ENCODE assay signal across 1 cellular context in genomic region chr1:112995021-112995420, GRCh38.
A peak's percentile ranks its signal among the peaks of the same experiment; 100 is the strongest.
TF ChIP-seq lines count a peak whose summit lies in the region.
"Not testable (repeated sequence)": the region's sequence is repeated elsewhere in the genome, so short reads cannot be mapped to it uniquely, and the experiment has no call there.

No MANE protein-coding gene starts in this region.

TF ChIP-seq in K562, 482 proteins besides CTCF, POLR2A, EP300 and RAD21 (continued from another document):
- TF ChIP-seq CEBPG (CRISPR knock-in tag; IDR thresholded peaks at IDR 0.05) (peak; percentile 62), CEBPG (tag; conservative IDR thresholded peaks at IDR 0.05 in 1 of 2, IDR thresholded peaks at IDR 0.05 in 1 of 2) (peak; percentile 40 to 82; a peak in 2 of 4 replicates), CEBPB (tag; IDR thresholded peaks at IDR 0.05) (peak; percentile 43; the same call in 1 of the 2 replicates), NR2C1 (tag; IDR thresholded peaks at IDR 0.05) (0 out of 2 replicates have a peak, but pooled peaks have one; percentile 27)
- TF ChIP-seq NR2C1 (IDR thresholded peaks at IDR 0.05) = not testable (repeated sequence)
